In genomic region chr12:75690556-75690955, GRCh38 we compare ENCODE assay signal across 14 cellular contexts.
A peak's percentile ranks its signal among the peaks of the same experiment; 100 is the strongest.
DNase-seq lines count a peak whose midpoint lies in the region; ATAC-seq and TF ChIP-seq lines count a peak whose summit lies in the region.
"Had no signal": no experiment of that assay in that cellular context is flagged by ENCODE, and none has a peak within 500 bp of the region (broad histone marks: within the 10 kb centered on the region; RNA-seq: fewer than 3 reads in every experiment).

No MANE protein-coding gene starts in this region.

- H3K4me1 Mint-ChIP-seq in stimulated activated naive CD8-positive, alpha-beta T cell treated with anti-CD3 and anti-CD28 coated beads, Interleukin-15, amount 100 ng/mL, for 72 hours, result no peaks in the 10 kb centered on the region

- no peaks in the 10 kb centered on the region for H3K9me3 ChIP-seq in aorta (ENCODE audit: control insufficient read depth, low read length)
- no peaks in the 10 kb centered on the region for H3K9me3 ChIP-seq in right lobe of liver
- H3K9me3 ChIP-seq: psoas muscle, stomach had no signal

- DNase-seq in Daoy (ENCODE audit: low read depth), result peak; percentile 92
- peak; percentile 33 for DNase-seq in NCI-H460 (ENCODE audit: extremely low read depth, low read depth)
- DNase-seq in epithelial cell of prostate (ENCODE audit: low read depth, low spot score), result peak; percentile 97
- peak; percentile 12 for DNase-seq in renal cortical epithelial cell (ENCODE audit: low read depth)
- no peak for DNase-seq in aorta
- no peak for DNase-seq in NCI-H748 (lab: John Stamatoyannopoulos, UW; ENCODE audit: unreplicated experiment)
- no peak for DNase-seq in stimulated activated naive CD8-positive, alpha-beta T cell treated with anti-CD3 and anti-CD28 coated beads, Interleukin-15, amount 100 ng/mL, for 72 hours
- no peak for DNase-seq in right lobe of liver
- DNase-seq: COR-L47, NCI-H1417, NCI-H510A, psoas muscle, stomach had no signal

- TF ChIP-seq CTCF in right lobe of liver (IDR thresholded peaks at IDR 0.05), result no peak

- H3K4me3 ChIP-seq in aorta (ENCODE audit: low read length in 2 of 2) (no peak overlapping the region), right lobe of liver (no peak overlapping the region)
- H3K4me3 ChIP-seq: psoas muscle, stomach had no signal

- no peaks in the 10 kb centered on the region for H3K9me3 Mint-ChIP-seq in stimulated activated naive CD8-positive, alpha-beta T cell treated with anti-CD3 and anti-CD28 coated beads, Interleukin-15, amount 100 ng/mL, for 72 hours
- H3K9me3 Mint-ChIP-seq: mesothelial cell of epicardium had no signal

- peaks cover 36% of the 10 kb centered on the region for H3K27me3 Mint-ChIP-seq in stimulated activated naive CD8-positive, alpha-beta T cell treated with anti-CD3 and anti-CD28 coated beads, Interleukin-15, amount 100 ng/mL, for 72 hours

- WGBS in aorta, 2 donors, result 84 to 92% methylated on average over 8 of the region's 8 CpGs
- 86% methylated on average over 8 of the region's 8 CpGs for WGBS in right lobe of liver (ENCODE audit: insufficient coverage, low coverage, low lambda C conversion rate, missing lambda C conversion rate)

- TF ChIP-seq POLR2A in right lobe of liver (IDR thresholded peaks at IDR 0.05), result no peak

- no peaks in the 10 kb centered on the region for H3K4me1 ChIP-seq in aorta (ENCODE audit: control insufficient read depth in 1 of 2, insufficient read depth in 2 of 2, low read length in 2 of 2)
- H3K4me1 ChIP-seq in right lobe of liver, result no peaks in the 10 kb centered on the region
- H3K4me1 ChIP-seq: psoas muscle, stomach had no signal

- H3K4me3 Mint-ChIP-seq in stimulated activated naive CD8-positive, alpha-beta T cell treated with anti-CD3 and anti-CD28 coated beads, Interleukin-15, amount 100 ng/mL, for 72 hours, result no peak overlapping the region
- H3K4me3 Mint-ChIP-seq: mesothelial cell of epicardium had no signal

- intact Hi-C loops in aorta (cut with DNase I), result no loop called here
- intact Hi-C loops in right lobe of liver (cut with DNase I), result no loop called here

- no peak for ATAC-seq in aorta (ENCODE audit: low FRiP score)
- no peak for ATAC-seq in stimulated activated naive CD8-positive, alpha-beta T cell treated with anti-CD3 and anti-CD28 coated beads, Interleukin-15, amount 100 ng/mL, for 72 hours
- no peak for ATAC-seq in right lobe of liver
- ATAC-seq: psoas muscle had no signal

- H3K27me3 ChIP-seq in aorta (ENCODE audit: control insufficient read depth in 1 of 2, insufficient read depth in 2 of 2, low read length in 1 of 2) (no peaks in the 10 kb centered on the region), right lobe of liver (no peaks in the 10 kb centered on the region)
- H3K27me3 ChIP-seq: stomach had no signal

- H3K27ac Mint-ChIP-seq in stimulated activated naive CD8-positive, alpha-beta T cell treated with anti-CD3 and anti-CD28 coated beads, Interleukin-15, amount 100 ng/mL, for 72 hours, result no peak overlapping the region
- H3K27ac Mint-ChIP-seq: mesothelial cell of epicardium had no signal

- no peaks in the 10 kb centered on the region for H3K36me3 ChIP-seq in aorta (ENCODE audit: control insufficient read depth in 1 of 2, insufficient read depth in 2 of 2, low read length in 1 of 2)
- no peaks in the 10 kb centered on the region for H3K36me3 ChIP-seq in right lobe of liver
- H3K36me3 ChIP-seq: stomach had no signal

- H3K27ac ChIP-seq in epithelial cell of prostate, result peak overlapping the region; percentile 95
- no peak overlapping the region for H3K27ac ChIP-seq in aorta (ENCODE audit: low read depth in 1 of 2, low read length in 2 of 2)
- no peak overlapping the region for H3K27ac ChIP-seq in right lobe of liver
- H3K27ac ChIP-seq: psoas muscle, stomach had no signal

Comparison
In these comparisons a context has a peak if more than half of its experiments do, and no peak if none do; other contexts are left out.
1. DNase-seq: peak in Daoy (single experiment), NCI-H460 (single experiment), epithelial cell of prostate (single experiment) and renal cortical epithelial cell (single experiment); none in aorta (0 of 2), NCI-H748 (single experiment), stimulated activated naive CD8-positive, alpha-beta T cell treated with anti-CD3 and anti-CD28 coated beads, Interleukin-15, amount 100 ng/mL, for 72 hours (0 of 2) and right lobe of liver (0 of 3).